Comparison of ENCODE assay signal across 22 cellular contexts in genomic region chr6:161463061-161463460, GRCh38.
DNase-seq lines count a peak whose midpoint lies in the region; ATAC-seq and TF ChIP-seq lines count a peak whose summit lies in the region.
"Had no signal": no experiment of that assay in that cellular context is flagged by ENCODE, and none has a peak within 500 bp of the region (broad histone marks: within the 10 kb centered on the region; RNA-seq: fewer than 3 reads in every experiment).

No MANE protein-coding gene starts in this region.

- no peak for ATAC-seq in RWPE2 (ENCODE audit: low read depth)
- ATAC-seq: GM12878, K562 had no signal

- H3K9me3 ChIP-seq in RWPE2 (ENCODE audit: severe bottlenecking) (no peaks in the 10 kb centered on the region), ascending aorta (no peaks in the 10 kb centered on the region)
- H3K9me3 ChIP-seq: BE2C, Caco-2, HAP-1 had no signal

- intact Hi-C loops in ascending aorta (cut with DNase I) = no loop called here

- DNase-seq in A172 (ENCODE audit: low spot score) (peak; percentile 58), HK-2 (ENCODE audit: unreplicated experiment) (peak; percentile 14), RWPE2 (ENCODE audit: low spot score) (no peak), renal cortical epithelial cell (ENCODE audit: low read depth) (peak; percentile 57), superior temporal gyrus (ENCODE audit: extremely low spot score) (no peak), ascending aorta (ENCODE audit: low spot score in 2 of 2) (no peak), GM10266 (ENCODE audit: extremely low spot score) (no peak)
- DNase-seq: BE2C; C1 segment of cervical spinal cord; Caco-2; CD4-positive, CD25-positive, alpha-beta regulatory T cell; CD8-positive, alpha-beta memory T cell; DMS153; DMS79 treated with DMSO at 0.1 percent for 48 hours; GF-D8; GM23248; IMR-90 had no signal

- H3K4me1 ChIP-seq in RWPE2 (ENCODE audit: insufficient read depth, poor library complexity, severe bottlenecking) = peaks cover 4% of the 10 kb centered on the region
- H3K4me1 ChIP-seq in ascending aorta = no peaks in the 10 kb centered on the region
- H3K4me1 ChIP-seq: BE2C, Caco-2, HAP-1 had no signal

- TF ChIP-seq CTCF in RWPE2 (IDR thresholded peaks at IDR 0.05; ENCODE audit: poor library complexity, severe bottlenecking) = no peak
- no peak for TF ChIP-seq CTCF in ascending aorta (IDR thresholded peaks at IDR 0.05)
- TF ChIP-seq CTCF in GM10266 (IDR thresholded peaks at IDR 0.05; ENCODE audit: control insufficient read depth, insufficient read depth, low read depth, missing control alignments) = no peak

- no peaks in the 10 kb centered on the region for H3K27me3 ChIP-seq in RWPE2 (ENCODE audit: insufficient read depth, poor library complexity, severe bottlenecking)
- H3K27me3 ChIP-seq in ascending aorta = no peaks in the 10 kb centered on the region
- H3K27me3 ChIP-seq: BE2C had no signal

- no peak overlapping the region for H3K4me3 ChIP-seq in RWPE2 (ENCODE audit: severe bottlenecking)
- no peak overlapping the region for H3K4me3 ChIP-seq in ascending aorta
- H3K4me3 ChIP-seq: GM12878, GM23248, HAP-1, K562 had no signal

- H3K36me3 ChIP-seq in RWPE2 (ENCODE audit: low read depth) (no peaks in the 10 kb centered on the region), ascending aorta (no peaks in the 10 kb centered on the region)
- H3K36me3 ChIP-seq: BE2C, HAP-1 had no signal

- H3K27ac ChIP-seq in RWPE2 (ENCODE audit: poor library complexity, severe bottlenecking) (peak overlapping the region; percentile 61), ascending aorta (no peak overlapping the region)
- H3K27ac ChIP-seq: 22Rv1, GM23248, HL-60 had no signal

Comparison
In these comparisons a context has a peak if more than half of its experiments do, and no peak if none do; other contexts are left out.
1. DNase-seq: peak in A172 (single experiment), HK-2 (single experiment) and renal cortical epithelial cell (single experiment); none in RWPE2 (single experiment), superior temporal gyrus (single experiment), ascending aorta (0 of 2) and GM10266 (single experiment).